ENCODE assay signal across 12 cellular contexts in the genomic region with DNA sequence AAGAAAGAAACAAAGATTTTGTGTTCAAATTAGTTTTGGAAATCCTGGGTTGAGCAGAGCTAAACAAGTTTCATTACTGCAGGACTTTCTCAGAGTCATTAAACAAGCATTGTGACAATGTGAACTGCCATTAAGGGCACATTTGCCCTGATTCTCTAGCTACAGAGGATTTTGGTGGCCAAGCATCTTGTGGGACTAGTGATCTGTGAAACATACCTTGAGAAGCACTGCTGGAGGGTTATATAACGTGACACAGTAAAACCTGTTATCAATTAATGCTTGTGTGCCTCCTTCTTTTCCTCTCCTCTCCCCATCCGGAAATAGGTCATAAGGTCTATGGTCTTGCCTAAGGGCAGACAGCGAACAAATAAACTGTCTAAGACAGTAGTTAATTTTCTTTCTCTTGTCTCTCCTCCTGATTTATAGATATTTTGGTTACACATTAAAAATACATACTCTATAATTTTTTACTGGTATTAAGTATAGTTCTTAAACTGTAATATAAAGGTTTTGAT.
"Had no signal": no experiment of that assay in that cellular context is flagged by ENCODE, and none has a peak within 500 bp of the region (broad histone marks: within the 10 kb centered on the region; RNA-seq: fewer than 3 reads in every experiment).

No MANE protein-coding gene starts in this region.

- ATAC-seq: left colon; stimulated activated memory B cell treated with anti-CD40 and anti-IgM and Interleukin-4, amounts not matched to agents 10 μg/mL and 1 μg/mL and 100 μg/mL, for 72 hours had no signal

- H3K27ac ChIP-seq: cardiac muscle cell, dorsolateral prefrontal cortex, neutrophil, parathyroid adenoma had no signal

- DNase-seq: activated CD4-positive, alpha-beta T cell treated with anti-CD3 and anti-CD28 coated beads, Interleukin-2, amount 50 U/mL, for 48 hours; activated naive CD4-positive, alpha-beta T cell treated with anti-CD3 and anti-CD28 coated beads, Interleukin-2, amount 10 ng/mL, durations not matched to agents 7 days and 5 days; activated T-cell treated with anti-CD3 and anti-CD28 coated beads, Interleukin-2, amount 50 U/mL, for 1 hour; dorsolateral prefrontal cortex; endodermal cell; erythroblast; left colon; T-helper 9 cell had no signal

- H3K27me3 ChIP-seq: cardiac muscle cell, dorsolateral prefrontal cortex, neutrophil had no signal

- H3K79me2 ChIP-seq: parathyroid adenoma had no signal

- H3K9ac ChIP-seq: parathyroid adenoma had no signal

- H3K4me1 ChIP-seq: parathyroid adenoma had no signal

- H3K36me3 ChIP-seq: cardiac muscle cell, neutrophil had no signal

- H3K4me3 ChIP-seq: cardiac muscle cell, dorsolateral prefrontal cortex had no signal
